15 cellular contexts compared by ENCODE assay signal in the genomic region with DNA sequence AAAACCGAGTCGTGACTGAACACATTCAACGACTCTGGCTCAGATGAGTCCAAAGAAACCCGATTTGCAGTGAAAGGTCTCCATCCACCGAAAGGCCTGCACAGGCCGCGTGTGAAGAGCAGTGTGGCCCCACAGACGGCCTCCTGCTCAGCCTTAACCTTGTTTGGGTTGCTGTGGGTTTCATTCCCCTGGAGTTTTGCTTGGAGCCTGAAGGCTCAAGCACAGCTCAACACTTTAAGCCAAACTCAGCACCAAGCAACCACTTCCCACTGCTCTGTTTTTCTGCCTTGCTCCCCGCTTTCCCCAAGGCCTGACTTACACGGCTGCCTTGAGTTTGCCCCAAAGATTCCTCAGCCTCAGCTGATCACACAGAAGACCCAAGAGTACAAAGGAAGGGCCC.
DNase-seq lines count a peak whose midpoint lies in the region; ATAC-seq, FAIRE-seq and TF ChIP-seq lines count a peak whose summit lies in the region.
"Had no signal": no experiment of that assay in that cellular context is flagged by ENCODE, and none has a peak within 500 bp of the region (broad histone marks: within the 10 kb centered on the region; RNA-seq: fewer than 3 reads in every experiment).

No MANE protein-coding gene starts in this region.

- H2AFZ ChIP-seq in K562 (ENCODE audit: low read depth, low read length), result peak overlapping the region; percentile 38
- peak overlapping the region; percentile 7 for H2AFZ ChIP-seq in neuron (ENCODE audit: low read depth, low read length)

- no peak for TF ChIP-seq RAD21 in K562 (CRISPR knock-in tag; conservative IDR thresholded peaks at IDR 0.05 in 1 of 2, IDR thresholded peaks at IDR 0.05 in 1 of 2)

- H3K4me3 ChIP-seq in K562 (no peak overlapping the region), gastroesophageal sphincter (no peak overlapping the region), neuron (ENCODE audit: low read length) (peak overlapping the region; percentile 6), thoracic aorta (no peak overlapping the region)
- H3K4me3 ChIP-seq: MG63 had no signal

- no peak for TF ChIP-seq EP300 in K562 (IDR thresholded peaks at IDR 0.05; ENCODE audit: low read length)
- TF ChIP-seq EP300 in gastroesophageal sphincter (IDR thresholded peaks at IDR 0.05), result no peak

- H3K79me2 ChIP-seq in K562 (ENCODE audit: control insufficient read depth, insufficient read depth, low read length), result no peaks in the 10 kb centered on the region

- peak; percentile 25; the same call in 2 of the 3 replicates for ATAC-seq in K562
- ATAC-seq in gastroesophageal sphincter, result no peak
- ATAC-seq in thoracic aorta (ENCODE audit: insufficient number of reproducible peaks, low FRiP score, low read depth), result peak; percentile 55
- ATAC-seq in GM19023 (IDR thresholded peaks at IDR 0.05; ENCODE audit: unreplicated experiment), result no peak
- ATAC-seq: stimulated activated effector memory CD8-positive, alpha-beta T cell treated with anti-CD3 and anti-CD28 coated beads, Interleukin-12 subunit alpha, Interleukin-12 subunit beta, amount 100 ng/mL, for 72 hours had no signal

- CTCF ChIA-PET in K562 (lab: Yijun Ruan, JAX; ENCODE audit: low intra/inter-chr PET ratio), result no interaction called here

- H3K4me1 ChIP-seq in K562 (replicated peaks in 1 of 2; ENCODE audit: control insufficient read depth in 2 of 2, insufficient read depth in 2 of 2, low read length in 2 of 2) (no peaks in the 10 kb centered on the region; a peak in 1 of 5 replicates), gastroesophageal sphincter (peaks cover 15 to 83% (median 18%) of the 10 kb centered on the region in 3 donors), neuron (ENCODE audit: insufficient read depth, low read length) (peaks cover 46% of the 10 kb centered on the region), thoracic aorta (ENCODE audit: control insufficient read depth in 1 of 2, low read depth in 2 of 2) (peaks cover 3 to 55% of the 10 kb centered on the region in 2 donors)

- intact Hi-C loops in K562 (cut with micrococcal nuclease), result no loop called here

- no peaks in the 10 kb centered on the region for H4K20me1 ChIP-seq in K562 (replicated peaks; ENCODE audit: control insufficient read depth, insufficient read depth, low read length)

- H3K4me2 ChIP-seq in K562 (ENCODE audit: insufficient read depth, low read length), result no peak overlapping the region

- POLR2A ChIA-PET in K562 (lab: Yijun Ruan, JAX), result no interaction called here

- no peak overlapping the region for H3K9ac ChIP-seq in K562 (ENCODE audit: insufficient read depth in 1 of 2, low read depth in 2 of 2, low read length in 2 of 2)

- TF ChIP-seq CTCF in K562 (IDR thresholded peaks at IDR 0.05 in 2 of 3, conservative IDR thresholded peaks at IDR 0.05 in 1 of 3; ENCODE audit: insufficient read depth in 2 of 3, low read depth in 1 of 3, low read length in 3 of 3), result no peak
- TF ChIP-seq CTCF in gastroesophageal sphincter (IDR thresholded peaks at IDR 0.05), result no peak
- no peak for TF ChIP-seq CTCF in thoracic aorta (IDR thresholded peaks at IDR 0.05)

- no peaks in the 10 kb centered on the region for H3K9me3 ChIP-seq in K562 (replicated peaks; ENCODE audit: control insufficient read depth, insufficient read depth, low read depth, low read length)
- no peaks in the 10 kb centered on the region for H3K9me3 ChIP-seq in gastroesophageal sphincter
- H3K9me3 ChIP-seq in neuron (ENCODE audit: low read length), result no peaks in the 10 kb centered on the region
- no peaks in the 10 kb centered on the region for H3K9me3 ChIP-seq in thoracic aorta
- H3K9me3 ChIP-seq: MG63 had no signal

- H3K36me3 ChIP-seq in K562 (ENCODE audit: control insufficient read depth, insufficient read depth, low read length) (no peaks in the 10 kb centered on the region), gastroesophageal sphincter (no peaks in the 10 kb centered on the region), neuron (ENCODE audit: insufficient read depth, low read length) (no peaks in the 10 kb centered on the region), thoracic aorta (no peaks in the 10 kb centered on the region)
- H3K36me3 ChIP-seq: MG63 had no signal

- H3K9me1 ChIP-seq in K562 (ENCODE audit: control insufficient read depth, insufficient read depth, low read length), result no peaks in the 10 kb centered on the region

- no peak for DNase-seq in K562 (ENCODE audit: extremely low read depth in 1 of 4, low spot score in 3 of 4)
- DNase-seq in thoracic aorta (ENCODE audit: low spot score), result no peak
- no peak for DNase-seq in pons (ENCODE audit: low spot score)
- DNase-seq in activated CD4-positive, alpha-beta T cell treated with anti-CD3 and anti-CD28 coated beads, Interleukin-2, amount 50 U/mL, for 1 hour, result no peak
- DNase-seq in islet precursor cell, result no peak
- DNase-seq: CD4-positive, alpha-beta T cell; cerebellar nuclear complex; MG63; NCI-H1436 treated with DMSO at 0.1 percent for 48 hours; stimulated activated CD4-positive, alpha-beta T cell treated with anti-CD3 and anti-CD28 coated beads, Interleukin-15, amount 100 ng/mL, for 24 hours had no signal

- in situ Hi-C loops in K562 (cut with MboI), result no loop called here

- BruUV-seq in K562 (replicated peaks; lab: Mats Ljungman, UMichigan), result no TSS peak

- WGBS in K562 (ENCODE audit: insufficient coverage, low coverage, missing lambda C conversion rate), result 24% methylated on average over 10 of the region's 10 CpGs
- WGBS in gastroesophageal sphincter (ENCODE audit: low coverage in 1 of 2), 2 donors, result 60% methylated on average over 1 of the region's 10 CpGs; no CpG with 5 or more reads in 1 of the 2 donors

- no peak for FAIRE-seq in K562 (lab: Jason Lieb, UNC)
- FAIRE-seq: urothelium cell line had no signal

- H3K27ac ChIP-seq in K562 (ENCODE audit: extremely low read depth, low read depth, low read length), result no peak overlapping the region
- peak overlapping the region in 3 of 4 donors; percentile 81 to 87 (median 83) for H3K27ac ChIP-seq in gastroesophageal sphincter
- H3K27ac ChIP-seq in thoracic aorta, result peak overlapping the region; percentile 84 to 85

- H3K27me3 ChIP-seq in K562 (ENCODE audit: control insufficient read depth in 2 of 2, insufficient read depth in 2 of 2, low read length in 2 of 2), result peaks cover 26 to 31% of the 10 kb centered on the region in 2 experiments
- H3K27me3 ChIP-seq in gastroesophageal sphincter, result no peaks in the 10 kb centered on the region
- H3K27me3 ChIP-seq in neuron (ENCODE audit: insufficient read depth, low read length), result no peaks in the 10 kb centered on the region
- H3K27me3 ChIP-seq in thoracic aorta (replicated peaks; ENCODE audit: insufficient read depth), result no peaks in the 10 kb centered on the region
- H3K27me3 ChIP-seq: MG63 had no signal

- TF ChIP-seq POLR2A in K562 (conservative IDR thresholded peaks at IDR 0.05), result no peak
- TF ChIP-seq POLR2A in gastroesophageal sphincter (IDR thresholded peaks at IDR 0.05), result no peak

TF ChIP-seq in K562, 482 proteins besides CTCF, POLR2A, EP300 and RAD21 (continues in another document):
- no peak for TF ChIP-seq ZBED1 (IDR thresholded peaks at IDR 0.05)
- TF ChIP-seq, protein P1, sequence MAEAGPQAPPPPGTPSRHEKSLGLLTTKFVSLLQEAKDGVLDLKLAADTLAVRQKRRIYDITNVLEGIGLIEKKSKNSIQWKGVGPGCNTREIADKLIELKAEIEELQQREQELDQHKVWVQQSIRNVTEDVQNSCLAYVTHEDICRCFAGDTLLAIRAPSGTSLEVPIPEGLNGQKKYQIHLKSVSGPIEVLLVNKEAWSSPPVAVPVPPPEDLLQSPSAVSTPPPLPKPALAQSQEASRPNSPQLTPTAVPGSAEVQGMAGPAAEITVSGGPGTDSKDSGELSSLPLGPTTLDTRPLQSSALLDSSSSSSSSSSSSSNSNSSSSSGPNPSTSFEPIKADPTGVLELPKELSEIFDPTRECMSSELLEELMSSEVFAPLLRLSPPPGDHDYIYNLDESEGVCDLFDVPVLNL (CRISPR knock-in tag; IDR thresholded peaks at IDR 0.05; ENCODE audit: low read depth), result no peak
- TF ChIP-seq BCL6 (CRISPR knock-in tag; IDR thresholded peaks at IDR 0.05), result no peak

Comparison
In these comparisons a context has a peak if more than half of its experiments do, and no peak if none do; other contexts are left out.
1. ATAC-seq: peak in K562 (single experiment) and thoracic aorta (single experiment); none in gastroesophageal sphincter (single experiment) and GM19023 (single experiment).